ENCODE assay signal across 9 cellular contexts in the genomic region with DNA sequence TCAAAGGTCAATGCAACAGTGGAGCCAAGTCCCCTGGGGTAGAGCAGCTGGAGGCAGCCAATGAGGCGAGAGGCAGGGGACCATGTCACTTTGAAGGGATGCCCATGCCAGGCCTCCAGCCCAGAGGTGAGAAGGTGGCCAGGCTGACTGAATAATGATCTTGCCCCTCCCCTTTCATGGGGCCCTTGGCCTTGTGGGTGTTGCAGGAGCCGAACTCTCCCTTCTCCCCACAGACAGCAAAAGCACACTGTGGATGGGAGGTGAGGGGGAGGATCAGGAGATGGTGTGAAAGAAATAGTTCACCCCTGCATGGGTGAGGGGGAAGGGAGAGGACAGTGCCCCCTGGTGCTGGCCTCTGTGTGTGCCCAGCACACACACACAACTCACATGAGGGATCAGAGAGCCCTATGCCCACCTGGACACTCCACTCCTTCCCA. TPM values are rescaled to one million over a fixed set of nuclear protein-coding genes. Genes with fewer than 3 reads are reported as not detected.
DNase-seq lines count a peak whose midpoint lies in the region; ATAC-seq and TF ChIP-seq lines count a peak whose summit lies in the region.
"Had no signal": no experiment of that assay in that cellular context is flagged by ENCODE, and none has a peak within 500 bp of the region (broad histone marks: within the 10 kb centered on the region; RNA-seq: fewer than 3 reads in every experiment).

No MANE protein-coding gene starts in this region.

- no peak overlapping the region for H3K4me2 ChIP-seq in SK-N-SH

- TF ChIP-seq CTCF in SK-N-SH (IDR thresholded peaks at IDR 0.05) (peak; percentile 61), dorsolateral prefrontal cortex (IDR thresholded peaks at IDR 0.05 in 54 of 56, conservative IDR thresholded peaks at IDR 0.05 in 2 of 56; ENCODE audit: low read depth in 1 of 56, partially characterized antibody in 56 of 56) (peak in 45 of 56 donors; percentile 6 to 60 (median 30))

- CTCF ChIA-PET in SK-N-SH (lab: Yijun Ruan, JAX), result interaction anchor here (0.9 to 14.7 kb wide), 6 partner anchors 16 to 72 kb away, joined by 3 to 195 read pairs (median 6); a partner anchor contains a TSS

- H2AFZ ChIP-seq in SK-N-SH (ENCODE audit: low read depth), result no peak overlapping the region

- TF ChIP-seq RAD21 in SK-N-SH (IDR thresholded peaks at IDR 0.05; ENCODE audit: low read length), result no peak

- H3K9me2 ChIP-seq in SK-N-SH, result no peaks in the 10 kb centered on the region

- H3K27me3 ChIP-seq in SK-N-SH (ENCODE audit: insufficient read depth) (peaks cover 76% of the 10 kb centered on the region), dorsolateral prefrontal cortex (peaks cover 0 to 36% (median 19%) of the 10 kb centered on the region in 45 donors)

- H3K27ac ChIP-seq in SK-N-SH (ENCODE audit: low read depth in 2 of 2, low read length in 1 of 2), result no peak overlapping the region
- no peak overlapping the region for H3K27ac ChIP-seq in dorsolateral prefrontal cortex

- intact Hi-C loops in dorsolateral prefrontal cortex (cut with DNase I), result no loop called here

- H3K9ac ChIP-seq in SK-N-SH, result no peak overlapping the region

- ATAC-seq in HG02938 (IDR thresholded peaks at IDR 0.05; ENCODE audit: unreplicated experiment), result no peak
- no peak for ATAC-seq in HG02588 (IDR thresholded peaks at IDR 0.05; ENCODE audit: unreplicated experiment)

- POLR2A ChIA-PET in SK-N-SH (lab: Yijun Ruan, JAX), result no interaction called here

- H3K4me1 ChIP-seq in SK-N-SH (ENCODE audit: control insufficient read depth in 1 of 2, insufficient read depth in 2 of 2, low read depth in 1 of 2, low read length in 1 of 2), result peaks cover 7 to 27% of the 10 kb centered on the region in 2 experiments; a peak in 3 of 4 replicates

- H3K4me3 ChIP-seq in SK-N-SH (ENCODE audit: low read depth in 2 of 2, low read length in 1 of 2) (no peak overlapping the region), dorsolateral prefrontal cortex (no peak overlapping the region)

- DNase-seq in NK-92 treated with Interleukin-12 subunit alpha and Interleukin-12 subunit beta, amount 100 ng/mL, for 24 hours (lab: John Stamatoyannopoulos, UW), result peak; percentile 85
- DNase-seq in NK-92 (lab: John Stamatoyannopoulos, UW; ENCODE audit: unreplicated experiment) (no peak), SK-N-SH (peak; percentile 64), dorsolateral prefrontal cortex (no peak), NCI-H2081 (lab: John Stamatoyannopoulos, UW) (no peak)
- peak; percentile 48 for DNase-seq in stimulated activated CD4-positive, alpha-beta T cell treated with anti-CD3 and anti-CD28 coated beads, Interleukin-1b, Interleukin-23, amount 100 ng/mL, for 48 hours

- WGBS in SK-N-SH (ENCODE audit: low lambda C conversion rate), result 63% methylated on average over 2 of the region's 2 CpGs

- no peak for TF ChIP-seq EP300 in SK-N-SH (IDR thresholded peaks at IDR 0.05; ENCODE audit: borderline replicate concordance in 1 of 2, low read depth in 1 of 2, low read length in 1 of 2)

- no peaks in the 10 kb centered on the region for H3K79me2 ChIP-seq in SK-N-SH (ENCODE audit: insufficient read depth)

- H4K20me1 ChIP-seq in SK-N-SH (ENCODE audit: insufficient read depth), result peaks cover 19% of the 10 kb centered on the region; the same call in 1 of the 2 replicates

- no peaks in the 10 kb centered on the region for H3K36me3 ChIP-seq in SK-N-SH (replicated peaks in 1 of 2; ENCODE audit: control insufficient read depth in 1 of 2, insufficient read depth in 2 of 2, low read length in 1 of 2)

- H3K9me3 ChIP-seq in SK-N-SH, result no peaks in the 10 kb centered on the region

- H3F3A ChIP-seq in SK-N-SH (replicated peaks; ENCODE audit: insufficient read depth), result peaks cover 15% of the 10 kb centered on the region

TF ChIP-seq in SK-N-SH, 30 proteins besides CTCF, POLR2A, EP300 and RAD21:
- TF ChIP-seq, protein P1, sequence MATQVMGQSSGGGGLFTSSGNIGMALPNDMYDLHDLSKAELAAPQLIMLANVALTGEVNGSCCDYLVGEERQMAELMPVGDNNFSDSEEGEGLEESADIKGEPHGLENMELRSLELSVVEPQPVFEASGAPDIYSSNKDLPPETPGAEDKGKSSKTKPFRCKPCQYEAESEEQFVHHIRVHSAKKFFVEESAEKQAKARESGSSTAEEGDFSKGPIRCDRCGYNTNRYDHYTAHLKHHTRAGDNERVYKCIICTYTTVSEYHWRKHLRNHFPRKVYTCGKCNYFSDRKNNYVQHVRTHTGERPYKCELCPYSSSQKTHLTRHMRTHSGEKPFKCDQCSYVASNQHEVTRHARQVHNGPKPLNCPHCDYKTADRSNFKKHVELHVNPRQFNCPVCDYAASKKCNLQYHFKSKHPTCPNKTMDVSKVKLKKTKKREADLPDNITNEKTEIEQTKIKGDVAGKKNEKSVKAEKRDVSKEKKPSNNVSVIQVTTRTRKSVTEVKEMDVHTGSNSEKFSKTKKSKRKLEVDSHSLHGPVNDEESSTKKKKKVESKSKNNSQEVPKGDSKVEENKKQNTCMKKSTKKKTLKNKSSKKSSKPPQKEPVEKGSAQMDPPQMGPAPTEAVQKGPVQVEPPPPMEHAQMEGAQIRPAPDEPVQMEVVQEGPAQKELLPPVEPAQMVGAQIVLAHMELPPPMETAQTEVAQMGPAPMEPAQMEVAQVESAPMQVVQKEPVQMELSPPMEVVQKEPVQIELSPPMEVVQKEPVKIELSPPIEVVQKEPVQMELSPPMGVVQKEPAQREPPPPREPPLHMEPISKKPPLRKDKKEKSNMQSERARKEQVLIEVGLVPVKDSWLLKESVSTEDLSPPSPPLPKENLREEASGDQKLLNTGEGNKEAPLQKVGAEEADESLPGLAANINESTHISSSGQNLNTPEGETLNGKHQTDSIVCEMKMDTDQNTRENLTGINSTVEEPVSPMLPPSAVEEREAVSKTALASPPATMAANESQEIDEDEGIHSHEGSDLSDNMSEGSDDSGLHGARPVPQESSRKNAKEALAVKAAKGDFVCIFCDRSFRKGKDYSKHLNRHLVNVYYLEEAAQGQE (IDR thresholded peaks at IDR 0.05; ENCODE audit: low read depth, low read length), result no peak
- TF ChIP-seq SMC3 (IDR thresholded peaks at IDR 0.05; ENCODE audit: low read depth, low read length), result peak; percentile 32

RNA-seq across cellular contexts. Expression of a gene that starts 15.8 kb away (rescaled TPM):
- not detected in 2 replicates for polyA plus RNA-seq in SK-N-SH (2012; rRNA removed)
- polyA plus RNA-seq in SK-N-SH (2012; cell fraction: cytosol; rRNA removed), result not detected in 2 replicates
- polyA plus RNA-seq in SK-N-SH (2012; cell fraction: nucleus; rRNA removed), result not detected in 2 replicates
- under 1 TPM in 28 of 120 experiments, not detected in 92; 0.19 to 0.74 (median 0.39) TPM for total RNA-seq in dorsolateral prefrontal cortex
- total RNA-seq: lung microvascular endothelial cell had no signal

RNA-seq across cellular contexts. Expression of a gene that starts 23.3 kb away (rescaled TPM):
- polyA plus RNA-seq in SK-N-SH (2012; rRNA removed), result 11.5 and 14.4 TPM in 2 replicates
- 7.3 and 10.0 TPM in 2 replicates for polyA plus RNA-seq in SK-N-SH (2012; cell fraction: cytosol; rRNA removed)
- polyA plus RNA-seq in SK-N-SH (2012; cell fraction: nucleus; rRNA removed), result 83.8 and 86.9 TPM in 2 replicates
- total RNA-seq in dorsolateral prefrontal cortex, result 10 to 100 TPM; 15.3 to 57.8 (median 37.2) TPM

Comparison
In these comparisons a context has a peak if more than half of its experiments do, and no peak if none do; other contexts are left out.
1. DNase-seq: peak in NK-92 treated with Interleukin-12 subunit alpha and Interleukin-12 subunit beta, amount 100 ng/mL, for 24 hours (single experiment), SK-N-SH (single experiment) and stimulated activated CD4-positive, alpha-beta T cell treated with anti-CD3 and anti-CD28 coated beads, Interleukin-1b, Interleukin-23, amount 100 ng/mL, for 48 hours (single experiment); none in NK-92 (single experiment), dorsolateral prefrontal cortex (0 of 10) and NCI-H2081 (0 of 2).